In the genomic region with DNA sequence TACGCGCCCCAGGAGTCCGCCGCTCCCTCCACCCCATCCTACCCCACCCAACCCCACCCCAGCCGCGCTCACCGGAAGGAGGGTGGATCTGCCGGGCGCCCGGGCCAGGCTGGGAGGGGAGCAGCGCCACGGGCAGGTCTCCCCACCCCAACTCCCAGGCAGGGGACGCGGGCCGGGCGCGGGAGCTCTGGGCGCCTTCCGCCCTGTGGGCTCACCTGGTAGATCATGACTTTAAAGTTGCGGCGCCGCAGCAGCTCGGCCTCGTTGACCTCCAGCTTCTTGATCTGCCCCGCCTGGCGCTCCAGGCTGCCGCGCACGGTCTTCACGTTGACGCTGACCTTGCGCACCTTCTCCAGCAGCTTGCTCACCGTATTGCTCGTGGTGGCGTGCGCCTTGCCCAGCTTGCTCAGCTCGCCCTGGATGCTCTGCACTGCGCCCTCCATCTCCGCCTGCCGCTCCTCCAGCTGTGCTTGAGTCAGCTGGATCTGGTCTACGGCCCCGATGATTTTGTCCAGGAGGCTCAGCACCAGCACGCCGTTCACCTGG, we compare ENCODE assay signal across 8 cellular contexts. TPM values are rescaled to one million over a fixed set of nuclear protein-coding genes. Genes with fewer than 3 reads are reported as not detected.
DNase-seq lines count a peak whose midpoint lies in the region; ATAC-seq, FAIRE-seq and TF ChIP-seq lines count a peak whose summit lies in the region.

No MANE protein-coding gene starts in this region.

- peaks cover 40% of the 10 kb centered on the region for H3K4me1 Mint-ChIP-seq in stimulated activated naive CD8-positive, alpha-beta T cell treated with anti-CD3 and anti-CD28 coated beads, Interleukin-15, amount 100 ng/mL, for 72 hours

- no peak for TF ChIP-seq RAD21 in HepG2 (CRISPR knock-in tag; IDR thresholded peaks at IDR 0.05)

- peaks cover 50% of the 10 kb centered on the region for H3K27me3 Mint-ChIP-seq in stimulated activated naive CD8-positive, alpha-beta T cell treated with anti-CD3 and anti-CD28 coated beads, Interleukin-15, amount 100 ng/mL, for 72 hours

- POLR2A ChIA-PET in HepG2 (lab: Yijun Ruan, JAX), result interaction anchor here (0.5 to 1.9 kb wide), 24 partner anchors 9 to 254 kb away, joined by 3 to 27 read pairs (median 5); partner anchors contain the start of genes GHDC, NAGLU, PLEKHH3 and STAT3

- H2AFZ ChIP-seq in HepG2 (ENCODE audit: low read length), result no peak overlapping the region

- H3K79me2 ChIP-seq in HepG2 (ENCODE audit: insufficient read depth, low read length), result peaks cover 10% of the 10 kb centered on the region

- H3K4me2 ChIP-seq in HepG2 (ENCODE audit: low read depth, low read length), result peak overlapping the region; percentile 93

- intact Hi-C loops in HepG2 (cut with micrococcal nuclease; ENCODE audit: unreplicated experiment), result loop anchor here (10.0 kb wide), 1 partner anchor 62 kb away; no protein-coding TSS in a partner anchor

- no peak for TF ChIP-seq POLR2A in HepG2 (IDR thresholded peaks at IDR 0.05; ENCODE audit: insufficient read depth in 1 of 2, low read depth in 2 of 2, low read length in 2 of 2)

- TF ChIP-seq EP300 in HepG2 (IDR thresholded peaks at IDR 0.05; ENCODE audit: low read depth in 2 of 2, low read length in 2 of 2) (no peak), HepG2 (CRISPR knock-in tag; IDR thresholded peaks at IDR 0.05; ENCODE audit: borderline replicate concordance) (no peak; the same call in 1 of the 2 replicates)

- TF ChIP-seq CTCF in GM12875 (IDR thresholded peaks at IDR 0.05; ENCODE audit: borderline replicate concordance, insufficient read depth, low read depth, low read length) (no peak), bronchial epithelial cell (IDR thresholded peaks at IDR 0.05; ENCODE audit: insufficient read depth, low read length, severe bottlenecking) (no peak), HepG2 (CRISPR knock-in tag; IDR thresholded peaks at IDR 0.05) (no peak)

- H3K9me3 Mint-ChIP-seq in stimulated activated naive CD8-positive, alpha-beta T cell treated with anti-CD3 and anti-CD28 coated beads, Interleukin-15, amount 100 ng/mL, for 72 hours, result no peaks in the 10 kb centered on the region

- no peaks in the 10 kb centered on the region for H4K20me1 ChIP-seq in HepG2 (ENCODE audit: insufficient read depth, low read length)

- H3K27me3 ChIP-seq in SJSA1 (replicated peaks) (no peaks in the 10 kb centered on the region), bronchial epithelial cell (ENCODE audit: control insufficient read depth, insufficient read depth, low read length) (no peaks in the 10 kb centered on the region), HepG2 (ENCODE audit: control insufficient read depth in 1 of 2, insufficient read depth in 2 of 2, low read length in 2 of 2) (no peaks in the 10 kb centered on the region; a peak in 1 of 5 replicates)

- WGBS in HepG2 (ENCODE audit: low lambda C conversion rate), result 1% methylated on average over 29 of the region's 44 CpGs

- H3K27ac Mint-ChIP-seq in stimulated activated naive CD8-positive, alpha-beta T cell treated with anti-CD3 and anti-CD28 coated beads, Interleukin-15, amount 100 ng/mL, for 72 hours, result no peak overlapping the region

- FAIRE-seq in bronchial epithelial cell (lab: Jason Lieb, UNC) (no peak), HepG2 (lab: Jason Lieb, UNC) (no peak)

- ATAC-seq in HepG2 (peak; percentile 75), HG03135 (IDR thresholded peaks at IDR 0.05; ENCODE audit: unreplicated experiment) (no peak)
- ATAC-seq in stimulated activated naive CD8-positive, alpha-beta T cell treated with anti-CD3 and anti-CD28 coated beads, Interleukin-15, amount 100 ng/mL, for 72 hours, result peak; percentile 73

- H3K4me3 Mint-ChIP-seq in stimulated activated naive CD8-positive, alpha-beta T cell treated with anti-CD3 and anti-CD28 coated beads, Interleukin-15, amount 100 ng/mL, for 72 hours, result peak overlapping the region; percentile 92 to 93

- peaks cover 42% of the 10 kb centered on the region for H3K36me3 ChIP-seq in SJSA1
- peaks cover 1% of the 10 kb centered on the region for H3K36me3 ChIP-seq in bronchial epithelial cell (ENCODE audit: control insufficient read depth, insufficient read depth, low read length)
- no peaks in the 10 kb centered on the region for H3K36me3 ChIP-seq in HepG2 (replicated peaks in 1 of 2; ENCODE audit: control insufficient read depth in 1 of 2, insufficient read depth in 2 of 2, low read length in 2 of 2)

- H3K27ac ChIP-seq in SJSA1 (peak overlapping the region; percentile 85), HepG2 (ENCODE audit: extremely low read length, insufficient read depth, low read length) (peak overlapping the region; percentile 7)

- CTCF ChIA-PET in HepG2 (lab: Yijun Ruan, JAX; ENCODE audit: low intra/inter-chr PET ratio, low total read pairs), result no interaction called here

- BruUV-seq in HepG2 (replicated peaks; lab: Mats Ljungman, UMichigan), result TSS peak; percentile 86

- peak overlapping the region; percentile 72 for H3K9ac ChIP-seq in HepG2 (ENCODE audit: insufficient read depth, low read depth, low read length)

- H3K4me3 ChIP-seq in GM12875 (ENCODE audit: low read depth, low read length) (peak overlapping the region; percentile 47), SJSA1 (peak overlapping the region; percentile 78), bronchial epithelial cell (ENCODE audit: low read depth, low read length) (peak overlapping the region; percentile 94), HepG2 (replicated peaks in 1 of 3; ENCODE audit: insufficient read depth in 1 of 3, low read depth in 2 of 3, low read length in 3 of 3) (peak overlapping the region; percentile 78 to 95 (median 88))

- DNase-seq in SJSA1 (ENCODE audit: low read depth in 1 of 2, low spot score in 2 of 2) (peak; percentile 32 to 50), bronchial epithelial cell (ENCODE audit: low read depth) (no peak), HepG2 (ENCODE audit: low spot score) (no peak), NCI-H1092 treated with DMSO at 0.1 percent for 48 hours (lab: John Stamatoyannopoulos, UW) (no peak), SK-N-DZ (ENCODE audit: low spot score) (no peak)
- peak; percentile 38 to 45 for DNase-seq in stimulated activated naive CD8-positive, alpha-beta T cell treated with anti-CD3 and anti-CD28 coated beads, Interleukin-15, amount 100 ng/mL, for 72 hours

- H3K9me3 ChIP-seq in SJSA1 (replicated peaks), result no peaks in the 10 kb centered on the region
- H3K9me3 ChIP-seq in HepG2 (ENCODE audit: low read length), result no peaks in the 10 kb centered on the region

- in situ Hi-C loops in HepG2 (cut with HindIII; ENCODE audit: extremely low pct_ligation_motif_present, low pct_unique_long_range_greater_than_20kb), result loop anchor here (5.0 kb wide), 1 partner anchor 95 kb away; no protein-coding TSS in a partner anchor

- H3K4me1 ChIP-seq in SJSA1 (replicated peaks) (peaks cover 33% of the 10 kb centered on the region), HepG2 (ENCODE audit: insufficient read depth, low read length) (peaks cover 41% of the 10 kb centered on the region)

RNA-seq across cellular contexts. Expression of gene CAVIN1, which starts 0.6 kb away (rescaled TPM):
- 319 and 331 TPM in 2 replicates for total RNA-seq in SJSA1 (2014; rRNA removed; shearing (Covaris generic))
- total RNA-seq in bronchial epithelial cell (126 and 159 TPM in 2 replicates), HepG2 (2016; rRNA removed; fragmentation: Illumina TruSeq; extraction: Trizol) (25.5 and 26.0 TPM in 2 replicates)
- total RNA-seq in HepG2 (2016; cell fraction: cytosol; rRNA removed; fragmentation: Illumina TruSeq; extraction: Trizol; ENCODE audit: low read depth), result 1.4 and 2.0 TPM in 2 replicates
- 22.2 and 26.3 TPM in 2 replicates for total RNA-seq in HepG2 (2016; cell fraction: insoluble cytoplasmic fraction; rRNA removed; fragmentation: Illumina TruSeq; extraction: Trizol)
- 6.2 and 7.4 TPM in 2 replicates for total RNA-seq in HepG2 (2016; cell fraction: membrane; rRNA removed; fragmentation: Illumina TruSeq; extraction: Trizol)
- total RNA-seq in HepG2 (2016; cell fraction: nucleus; rRNA removed; fragmentation: Illumina TruSeq; extraction: Trizol), result 9.9 and 11.0 TPM in 2 replicates
- 12.7 and 15.9 TPM in 2 replicates for polyA plus RNA-seq in HepG2 (2011; rRNA removed)
- 11.6 and 16.2 TPM in 2 replicates for polyA plus RNA-seq in HepG2 (2011; cell fraction: cytosol; rRNA removed)
- 5.7 and 6.0 TPM in 2 replicates for polyA plus RNA-seq in HepG2 (2011; cell fraction: nucleus; rRNA removed)
- polyA plus RNA-seq in HepG2 (2012), result 5.5 and 6.9 TPM in 2 replicates
- 1.3 and 1.5 TPM in 2 replicates for polyA plus RNA-seq in HepG2 (2016; cell fraction: cytosol; fragmentation: Illumina TruSeq; extraction: Trizol; ENCODE audit: low read depth)
- 27.2 and 28.7 TPM in 2 replicates for polyA plus RNA-seq in HepG2 (2016; cell fraction: insoluble cytoplasmic fraction; fragmentation: Illumina TruSeq; extraction: Trizol; ENCODE audit: low read depth)
- polyA plus RNA-seq in HepG2 (2016; cell fraction: membrane; fragmentation: Illumina TruSeq; extraction: Trizol; ENCODE audit: low read depth), result 3.5 and 4.2 TPM in 2 replicates
- 15.8 and 16.2 TPM in 2 replicates for polyA plus RNA-seq in HepG2 (2016; cell fraction: nucleus; fragmentation: Illumina TruSeq; extraction: Trizol; ENCODE audit: insufficient read depth, low read depth)
- 20.8 and 64.9 TPM in 2 replicates for polyA minus RNA-seq in HepG2 (2011; rRNA and poly(A)+ RNA removed; ENCODE audit: low replicate concordance)
- polyA minus RNA-seq in HepG2 (2011; cell fraction: cytosol; rRNA and poly(A)+ RNA removed), result 18.1 and 23.5 TPM in 2 replicates
- polyA minus RNA-seq in HepG2 (2011; cell fraction: nucleus; rRNA and poly(A)+ RNA removed), result 4.5 and 4.6 TPM in 2 replicates
- not detected in 2 replicates for polyA plus RNA-seq in SK-N-DZ (2014; cell fraction: cytosol; rRNA removed)
- polyA plus RNA-seq in SK-N-DZ (2014; cell fraction: nucleus; rRNA removed), result not detected in 2 replicates

RNA-seq across cellular contexts. Expression of gene STAT3, which starts 34.2 kb away (rescaled TPM):
- total RNA-seq in SJSA1 (2014; rRNA removed; shearing (Covaris generic)), result 41.1 and 65.8 TPM in 2 replicates
- 40.0 and 56.6 TPM in 2 replicates for total RNA-seq in bronchial epithelial cell
- 61.8 and 82.7 TPM in 2 replicates for total RNA-seq in HepG2 (2016; rRNA removed; fragmentation: Illumina TruSeq; extraction: Trizol)
- 23.1 and 26.5 TPM in 2 replicates for total RNA-seq in HepG2 (2016; cell fraction: cytosol; rRNA removed; fragmentation: Illumina TruSeq; extraction: Trizol; ENCODE audit: low read depth)
- total RNA-seq in HepG2 (2016; cell fraction: insoluble cytoplasmic fraction; rRNA removed; fragmentation: Illumina TruSeq; extraction: Trizol), result 58.0 and 68.3 TPM in 2 replicates
- total RNA-seq in HepG2 (2016; cell fraction: membrane; rRNA removed; fragmentation: Illumina TruSeq; extraction: Trizol), result 26.8 TPM in 2 replicates
- 59.3 and 64.3 TPM in 2 replicates for total RNA-seq in HepG2 (2016; cell fraction: nucleus; rRNA removed; fragmentation: Illumina TruSeq; extraction: Trizol)
- polyA plus RNA-seq in HepG2 (2011; rRNA removed), result 62.4 and 65.3 TPM in 2 replicates
- 50.3 and 62.8 TPM in 2 replicates for polyA plus RNA-seq in HepG2 (2011; cell fraction: cytosol; rRNA removed)
- 68.4 and 82.3 TPM in 2 replicates for polyA plus RNA-seq in HepG2 (2011; cell fraction: nucleus; rRNA removed)
- polyA plus RNA-seq in HepG2 (2012), result 46.3 and 77.9 TPM in 2 replicates
- polyA plus RNA-seq in HepG2 (2016; cell fraction: cytosol; fragmentation: Illumina TruSeq; extraction: Trizol; ENCODE audit: low read depth), result 3.6 TPM in 2 replicates
- polyA plus RNA-seq in HepG2 (2016; cell fraction: insoluble cytoplasmic fraction; fragmentation: Illumina TruSeq; extraction: Trizol; ENCODE audit: low read depth), result 45.6 and 57.1 TPM in 2 replicates
- polyA plus RNA-seq in HepG2 (2016; cell fraction: membrane; fragmentation: Illumina TruSeq; extraction: Trizol; ENCODE audit: low read depth), result 8.1 and 9.5 TPM in 2 replicates
- polyA plus RNA-seq in HepG2 (2016; cell fraction: nucleus; fragmentation: Illumina TruSeq; extraction: Trizol; ENCODE audit: insufficient read depth, low read depth), result 95.8 and 98.6 TPM in 2 replicates
- polyA minus RNA-seq in HepG2 (2011; rRNA and poly(A)+ RNA removed; ENCODE audit: low replicate concordance), result 96.9 and 98.7 TPM in 2 replicates
- polyA minus RNA-seq in HepG2 (2011; cell fraction: cytosol; rRNA and poly(A)+ RNA removed), result 57.9 and 75.4 TPM in 2 replicates
- 74.4 and 95.5 TPM in 2 replicates for polyA minus RNA-seq in HepG2 (2011; cell fraction: nucleus; rRNA and poly(A)+ RNA removed)
- 20.7 and 23.9 TPM in 2 replicates for polyA plus RNA-seq in SK-N-DZ (2014; cell fraction: cytosol; rRNA removed)
- polyA plus RNA-seq in SK-N-DZ (2014; cell fraction: nucleus; rRNA removed), result 17.7 and 20.4 TPM in 2 replicates

RNA-seq across cellular contexts. Expression of gene ATP6V0A1, which starts 36.2 kb away (rescaled TPM):
- 11.8 and 14.8 TPM in 2 replicates for total RNA-seq in SJSA1 (2014; rRNA removed; shearing (Covaris generic))
- total RNA-seq in bronchial epithelial cell (20.0 and 54.2 TPM in 2 replicates), HepG2 (2016; rRNA removed; fragmentation: Illumina TruSeq; extraction: Trizol) (15.9 and 27.9 TPM in 2 replicates)
- total RNA-seq in HepG2 (2016; cell fraction: cytosol; rRNA removed; fragmentation: Illumina TruSeq; extraction: Trizol; ENCODE audit: low read depth), result 18.7 and 19.7 TPM in 2 replicates
- 11.1 and 28.3 TPM in 2 replicates for total RNA-seq in HepG2 (2016; cell fraction: insoluble cytoplasmic fraction; rRNA removed; fragmentation: Illumina TruSeq; extraction: Trizol)
- 8.0 and 9.2 TPM in 2 replicates for total RNA-seq in HepG2 (2016; cell fraction: membrane; rRNA removed; fragmentation: Illumina TruSeq; extraction: Trizol)
- total RNA-seq in HepG2 (2016; cell fraction: nucleus; rRNA removed; fragmentation: Illumina TruSeq; extraction: Trizol), result 55.4 and 63.9 TPM in 2 replicates
- 54.1 and 59.7 TPM in 2 replicates for polyA plus RNA-seq in HepG2 (2011; rRNA removed)
- 29.1 and 30.2 TPM in 2 replicates for polyA plus RNA-seq in HepG2 (2011; cell fraction: cytosol; rRNA removed)
- polyA plus RNA-seq in HepG2 (2011; cell fraction: nucleus; rRNA removed), result 196 and 208 TPM in 2 replicates
- polyA plus RNA-seq in HepG2 (2012), result 32.3 and 37.4 TPM in 2 replicates
- polyA plus RNA-seq in HepG2 (2016; cell fraction: cytosol; fragmentation: Illumina TruSeq; extraction: Trizol; ENCODE audit: low read depth), result 1.8 and 3.2 TPM in 2 replicates
- polyA plus RNA-seq in HepG2 (2016; cell fraction: insoluble cytoplasmic fraction; fragmentation: Illumina TruSeq; extraction: Trizol; ENCODE audit: low read depth), result 9.4 and 10.0 TPM in 2 replicates
- 6.0 and 6.9 TPM in 2 replicates for polyA plus RNA-seq in HepG2 (2016; cell fraction: membrane; fragmentation: Illumina TruSeq; extraction: Trizol; ENCODE audit: low read depth)
- 74.0 and 74.7 TPM in 2 replicates for polyA plus RNA-seq in HepG2 (2016; cell fraction: nucleus; fragmentation: Illumina TruSeq; extraction: Trizol; ENCODE audit: insufficient read depth, low read depth)
- 143 and 163 TPM in 2 replicates for polyA minus RNA-seq in HepG2 (2011; rRNA and poly(A)+ RNA removed; ENCODE audit: low replicate concordance)
- polyA minus RNA-seq in HepG2 (2011; cell fraction: cytosol; rRNA and poly(A)+ RNA removed), result 30.3 and 36.7 TPM in 2 replicates
- polyA minus RNA-seq in HepG2 (2011; cell fraction: nucleus; rRNA and poly(A)+ RNA removed), result 158 and 184 TPM in 2 replicates
- polyA plus RNA-seq in SK-N-DZ (2014; cell fraction: cytosol; rRNA removed), result 26.9 and 27.5 TPM in 2 replicates
- polyA plus RNA-seq in SK-N-DZ (2014; cell fraction: nucleus; rRNA removed), result 49.7 and 84.7 TPM in 2 replicates

Comparison
In these comparisons a context has a peak if more than half of its experiments do, and no peak if none do; other contexts are left out.
1. DNase-seq: peak in SJSA1 (2 of 2) and stimulated activated naive CD8-positive, alpha-beta T cell treated with anti-CD3 and anti-CD28 coated beads, Interleukin-15, amount 100 ng/mL, for 72 hours (2 of 2); none in bronchial epithelial cell (single experiment), HepG2 (single experiment), NCI-H1092 treated with DMSO at 0.1 percent for 48 hours (single experiment) and SK-N-DZ (single experiment).
2. Peak in every context shown above with its lines, with median percentiles within 50 percentile points of each other: H3K4me3 ChIP-seq.